Comparison of ENCODE assay signal across 34 cellular contexts in genomic region chr11:60792521-60792920, GRCh38. TPM values are rescaled to one million over a fixed set of nuclear protein-coding genes. Genes with fewer than 3 reads are reported as not detected.
"Had no signal": no experiment of that assay in that cellular context is flagged by ENCODE, and none has a peak within 500 bp of the region (broad histone marks: within the 10 kb centered on the region; RNA-seq: fewer than 3 reads in every experiment).

No MANE protein-coding gene starts in this region.

- H3K4me3 Mint-ChIP-seq: dendritic cell treated with granulocyte-macrophage colony-stimulating factor and Interleukin-4, amounts not matched to agents 40 ng/mL and 50 ng/mL, for 4 days; effector memory CD8-positive, alpha-beta T cell; endodermal cell; immature natural killer cell had no signal

- H3K4me3 ChIP-seq: colonic mucosa, esophagus squamous epithelium, gastrocnemius medialis, heart right ventricle, hepatocyte, left lung, lower lobe of right lung had no signal

- H3K9me3 ChIP-seq: colonic mucosa, esophagus squamous epithelium, gastrocnemius medialis, left lung, lower lobe of right lung had no signal

- H3K36me3 Mint-ChIP-seq: immature natural killer cell had no signal

- H3K36me3 ChIP-seq: colonic mucosa, esophagus squamous epithelium, gastrocnemius medialis, heart right ventricle, left lung, lower lobe of right lung had no signal

- H3K4me1 ChIP-seq: colonic mucosa, gastrocnemius medialis, left lung, lower lobe of right lung had no signal

- H3K9me3 Mint-ChIP-seq: dendritic cell treated with granulocyte-macrophage colony-stimulating factor and Interleukin-4, amounts not matched to agents 40 ng/mL and 50 ng/mL, for 4 days; effector memory CD8-positive, alpha-beta T cell; immature natural killer cell had no signal

- H3K27ac ChIP-seq: colonic mucosa, epithelial cell of prostate, esophagus squamous epithelium, gastrocnemius medialis, heart right ventricle, hepatocyte, left lung, lower lobe of right lung had no signal

- H3K27me3 ChIP-seq: colonic mucosa, gastrocnemius medialis, hepatocyte had no signal

- H3K27ac Mint-ChIP-seq: dendritic cell treated with granulocyte-macrophage colony-stimulating factor and Interleukin-4, amounts not matched to agents 40 ng/mL and 50 ng/mL, for 4 days; effector memory CD8-positive, alpha-beta T cell; endodermal cell; immature natural killer cell had no signal

- H2AFZ ChIP-seq: hepatocyte had no signal

- H3K4me1 Mint-ChIP-seq: endodermal cell, immature natural killer cell had no signal

- H3K4me2 ChIP-seq: hepatocyte had no signal

- DNase-seq: colonic mucosa; cortex of kidney; effector CD8-positive, alpha-beta T cell; effector memory CD8-positive, alpha-beta T cell; endodermal cell; erythroblast; esophagus squamous epithelium; foreskin fibroblast; foreskin melanocyte; gastrocnemius medialis; glutamatergic neuron; head of caudate nucleus; heart right ventricle; hypothalamus; immature natural killer cell; islet precursor cell; left cardiac atrium; left lung; left ventricle myocardium superior; lower lobe of right lung; mesendoderm; midbrain had no signal

- ATAC-seq: effector memory CD8-positive, alpha-beta T cell; esophagus mucosa; gastrocnemius medialis; heart right ventricle; left cardiac atrium; left lung; left ventricle myocardium superior; lower lobe of right lung had no signal

RNA-seq across cellular contexts. Expression of gene MS4A10, which starts 7.4 kb away (rescaled TPM):
- total RNA-seq: cerebellum, dermis microvascular lymphatic vessel endothelial cell, endodermal cell, esophagus mucosa, esophagus squamous epithelium, gastrocnemius medialis, glomerular endothelial cell, heart right ventricle, kidney epithelial cell, left cardiac atrium, left lung, left ventricle myocardium superior, lower leg skin, lower lobe of right lung, lung microvascular endothelial cell, mononuclear cell, mucosa of gallbladder had no signal
- polyA plus RNA-seq: heart right ventricle, immature natural killer cell had no signal

RNA-seq across cellular contexts. Expression of gene MS4A15, which starts 35.9 kb away (rescaled TPM):
- total RNA-seq: cerebellum, endodermal cell, esophagus mucosa, esophagus squamous epithelium, gastrocnemius medialis, glomerular endothelial cell, heart right ventricle, kidney epithelial cell, left cardiac atrium, left ventricle myocardium superior, lower leg skin, lung microvascular endothelial cell, mononuclear cell, mucosa of gallbladder had no signal
- polyA plus RNA-seq: heart right ventricle, immature natural killer cell had no signal
